Comparison of ENCODE assay signal across 18 cellular contexts in the genomic region with DNA sequence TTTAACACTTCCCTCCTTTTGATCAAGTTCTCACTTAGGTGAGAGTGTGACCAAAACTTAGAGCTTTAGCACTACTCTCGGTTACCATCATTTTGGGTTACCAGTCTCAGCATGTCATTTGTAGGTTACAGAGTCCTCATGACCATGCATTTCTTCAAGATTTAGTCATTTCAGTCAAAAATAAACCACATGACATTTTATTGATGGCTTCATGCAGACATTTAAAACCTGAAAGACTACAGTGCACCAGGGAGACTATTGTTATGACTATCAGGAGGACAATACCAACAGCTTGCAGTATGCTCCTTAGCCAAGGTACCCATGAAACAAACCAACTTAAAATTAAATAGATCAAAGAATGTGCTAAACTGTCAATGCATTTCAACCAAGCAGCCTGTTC.
"Had no signal": no experiment of that assay in that cellular context is flagged by ENCODE, and none has a peak within 500 bp of the region (broad histone marks: within the 10 kb centered on the region; RNA-seq: fewer than 3 reads in every experiment).

No MANE protein-coding gene starts in this region.

- H3K4me1 ChIP-seq: body of pancreas, esophagus squamous epithelium, neural progenitor cell had no signal

- H3K4me1 Mint-ChIP-seq: activated CD4-positive, alpha-beta memory T cell treated with anti-CD3 and anti-CD28 coated beads, Interleukin-2, amount 10 ng/mL, durations not matched to agents 7 days and 5 days; activated CD4-positive, alpha-beta T cell treated with anti-CD3 and anti-CD28 coated beads for 36 hours; activated CD8-positive, alpha-beta memory T cell treated with anti-CD3 and anti-CD28 coated beads, Interleukin-2, amount 10 ng/mL, durations not matched to agents 7 days and 5 days; naive thymus-derived CD4-positive, alpha-beta T cell; neural progenitor cell had no signal

- H3K27ac ChIP-seq: body of pancreas, esophagus squamous epithelium, neural progenitor cell, WERI-Rb-1 had no signal

- H3K9ac ChIP-seq: neural progenitor cell had no signal

- H3K27ac Mint-ChIP-seq: activated CD4-positive, alpha-beta memory T cell treated with anti-CD3 and anti-CD28 coated beads, Interleukin-2, amount 10 ng/mL, durations not matched to agents 7 days and 5 days; activated CD4-positive, alpha-beta T cell treated with anti-CD3 and anti-CD28 coated beads for 36 hours; activated CD8-positive, alpha-beta memory T cell treated with anti-CD3 and anti-CD28 coated beads, Interleukin-2, amount 10 ng/mL, durations not matched to agents 7 days and 5 days; naive thymus-derived CD4-positive, alpha-beta T cell; neural progenitor cell; progenitor cell of endocrine pancreas had no signal

- DNase-seq: activated CD4-positive, alpha-beta memory T cell treated with anti-CD3 and anti-CD28 coated beads, Interleukin-2, amount 10 ng/mL, durations not matched to agents 7 days and 5 days; activated CD4-positive, alpha-beta T cell treated with anti-CD3 and anti-CD28 coated beads for 36 hours; activated CD8-positive, alpha-beta memory T cell treated with anti-CD3 and anti-CD28 coated beads, Interleukin-2, amount 10 ng/mL, durations not matched to agents 7 days and 5 days; activated naive CD4-positive, alpha-beta T cell treated with Interleukin-2 at 50 U/mL for 16 hours; body of pancreas; dermis blood vessel endothelial cell; effector memory CD4-positive, alpha-beta T cell; esophagus squamous epithelium; left cardiac atrium; mesendoderm; naive thymus-derived CD4-positive, alpha-beta T cell; stimulated activated CD4-positive, alpha-beta T cell treated with anti-CD3 and anti-CD28 coated beads, Interleukin-12 subunit alpha, Interleukin-12 subunit beta, amount 100 ng/mL, for 4 hours; stimulated activated CD4-positive, alpha-beta T cell treated with anti-CD3 and anti-CD28 coated beads, Interleukin-1b, Interleukin-23, amount 100 ng/mL, for 48 hours; stimulated activated CD8-positive, alpha-beta memory T cell treated with anti-CD3 and anti-CD28 coated beads, Interleukin-4, amount 100 ng/mL, for 48 hours; stimulated activated naive CD4-positive, alpha-beta T cell; WERI-Rb-1 had no signal

- H3K27me3 Mint-ChIP-seq: activated CD4-positive, alpha-beta memory T cell treated with anti-CD3 and anti-CD28 coated beads, Interleukin-2, amount 10 ng/mL, durations not matched to agents 7 days and 5 days; activated CD4-positive, alpha-beta T cell treated with anti-CD3 and anti-CD28 coated beads for 36 hours; activated CD8-positive, alpha-beta memory T cell treated with anti-CD3 and anti-CD28 coated beads, Interleukin-2, amount 10 ng/mL, durations not matched to agents 7 days and 5 days; progenitor cell of endocrine pancreas had no signal

- H3K36me3 ChIP-seq: esophagus squamous epithelium, neural progenitor cell, WERI-Rb-1 had no signal

- H3K4me3 Mint-ChIP-seq: activated CD4-positive, alpha-beta memory T cell treated with anti-CD3 and anti-CD28 coated beads, Interleukin-2, amount 10 ng/mL, durations not matched to agents 7 days and 5 days; activated CD4-positive, alpha-beta T cell treated with anti-CD3 and anti-CD28 coated beads for 36 hours; activated CD8-positive, alpha-beta memory T cell treated with anti-CD3 and anti-CD28 coated beads, Interleukin-2, amount 10 ng/mL, durations not matched to agents 7 days and 5 days; naive thymus-derived CD4-positive, alpha-beta T cell; neural progenitor cell had no signal

- ATAC-seq: activated CD4-positive, alpha-beta T cell treated with anti-CD3 and anti-CD28 coated beads for 36 hours; activated CD8-positive, alpha-beta memory T cell treated with anti-CD3 and anti-CD28 coated beads, Interleukin-2, amount 10 ng/mL, durations not matched to agents 7 days and 5 days; body of pancreas; left cardiac atrium; naive thymus-derived CD4-positive, alpha-beta T cell had no signal

- H3K9me3 Mint-ChIP-seq: activated CD4-positive, alpha-beta memory T cell treated with anti-CD3 and anti-CD28 coated beads, Interleukin-2, amount 10 ng/mL, durations not matched to agents 7 days and 5 days had no signal

- H3K4me3 ChIP-seq: body of pancreas, esophagus squamous epithelium, neural progenitor cell had no signal

- H3K9me3 ChIP-seq: body of pancreas, esophagus squamous epithelium had no signal

- H2AFZ ChIP-seq: neural progenitor cell had no signal

- H3K36me3 Mint-ChIP-seq: activated CD8-positive, alpha-beta memory T cell treated with anti-CD3 and anti-CD28 coated beads, Interleukin-2, amount 10 ng/mL, durations not matched to agents 7 days and 5 days; naive thymus-derived CD4-positive, alpha-beta T cell; neural progenitor cell had no signal

- H3K4me2 ChIP-seq: neural progenitor cell had no signal

- H3K27me3 ChIP-seq: body of pancreas, esophagus squamous epithelium, neural progenitor cell had no signal
